ENCODE assay signal across 34 cellular contexts in the genomic region with DNA sequence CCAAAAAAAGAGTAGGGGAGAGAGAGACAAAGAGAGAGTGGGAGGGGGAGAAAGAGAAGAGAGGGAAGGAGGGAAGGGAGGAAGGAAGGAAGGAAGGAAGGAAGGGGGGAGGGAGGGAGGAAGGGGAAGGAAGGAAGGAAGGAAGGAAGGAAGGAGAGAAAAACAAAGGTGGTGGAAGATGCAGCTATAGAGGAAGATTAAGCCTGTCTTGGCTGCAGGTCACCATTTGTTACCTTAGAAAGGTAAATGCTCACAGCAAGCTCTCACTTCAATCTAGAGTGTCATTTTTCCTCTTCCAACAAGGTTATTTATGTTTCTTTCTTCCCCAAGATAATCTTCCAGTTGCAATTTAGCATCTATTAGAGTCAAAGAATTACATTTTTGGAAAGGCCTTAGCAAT.
"Had no signal": no experiment of that assay in that cellular context is flagged by ENCODE, and none has a peak within 500 bp of the region (broad histone marks: within the 10 kb centered on the region; RNA-seq: fewer than 3 reads in every experiment).

No MANE protein-coding gene starts in this region.

- H3K9me3 ChIP-seq: ascending aorta, body of pancreas, breast epithelium had no signal

- FAIRE-seq: astrocyte, bronchial epithelial cell had no signal

- H3K27ac ChIP-seq: adrenal gland, ascending aorta, body of pancreas, brain microvascular endothelial cell, breast epithelium, cardiac muscle cell had no signal

- H3K4me1 ChIP-seq: adrenal gland, body of pancreas, breast epithelium had no signal

- H3K27me3 ChIP-seq: adrenal gland, ascending aorta, body of pancreas, brain microvascular endothelial cell, breast epithelium, cardiac muscle cell had no signal

- ATAC-seq: activated naive CD4-positive, alpha-beta T cell treated with anti-CD3 and anti-CD28 coated beads, Interleukin-2, amount 50 U/mL, for 72 hours; activated naive CD8-positive, alpha-beta T cell treated with anti-CD3 and anti-CD28 coated beads, Interleukin-2, amount 50 U/mL, for 24 hours; activated T-cell treated with anti-CD3 and anti-CD28 coated beads, Interleukin-2, amount 50 U/mL, for 4 hours; activated T-cell treated with anti-CD3 and anti-CD28 coated beads, Interleukin-2, amount 50 U/mL, for 72 hours; activated T-helper 17 cell treated with anti-CD3 and anti-CD28 coated beads, Interleukin-2, amount 50 U/mL, for 72 hours; body of pancreas had no signal

- DNase-seq: activated effector memory CD4-positive, alpha-beta T cell treated with anti-CD3 and anti-CD28 coated beads, Interleukin-2, amount 50 U/mL, for 16 hours; activated effector memory CD4-positive, alpha-beta T cell treated with Interleukin-2 at 50 U/mL for 16 hours; activated gamma-delta T cell; activated gamma-delta T cell treated with Interleukin-2 at 50 U/mL for 16 hours; activated naive CD4-positive, alpha-beta T cell; activated naive CD4-positive, alpha-beta T cell treated with anti-CD3 and anti-CD28 coated beads for 36 hours; activated naive CD4-positive, alpha-beta T cell treated with anti-CD3 and anti-CD28 coated beads, Interleukin-2, amount 10 ng/mL, durations not matched to agents 7 days and 5 days; activated naive CD4-positive, alpha-beta T cell treated with anti-CD3 and anti-CD28 coated beads, Interleukin-2, amount 50 U/mL, for 16 hours; activated naive CD4-positive, alpha-beta T cell treated with Interleukin-2 at 50 U/mL for 16 hours; activated naive CD8-positive, alpha-beta T cell treated with anti-CD3 and anti-CD28 coated beads for 36 hours; activated naive CD8-positive, alpha-beta T cell treated with anti-CD3 and anti-CD28 coated beads, Interleukin-2, amount 10 ng/mL, durations not matched to agents 7 days and 5 days; activated naive CD8-positive, alpha-beta T cell treated with anti-CD3 and anti-CD28 coated beads, Interleukin-2, amount 50 U/mL, for 24 hours; activated T-cell treated with anti-CD3 and anti-CD28 coated beads, Interleukin-2, amount 50 U/mL, for 1 hour; activated T-cell treated with anti-CD3 and anti-CD28 coated beads, Interleukin-2, amount 50 U/mL, for 24 hours; activated T-cell treated with anti-CD3 and anti-CD28 coated beads, Interleukin-2, amount 50 U/mL, for 4 hours; activated T-cell treated with anti-CD3 and anti-CD28 coated beads, Interleukin-2, amount 50 U/mL, for 48 hours; activated T-cell treated with anti-CD3 and anti-CD28 coated beads, Interleukin-2, amount 50 U/mL, for 72 hours; adrenal gland; amniotic stem cell; amygdala; anterior cingulate cortex; aorta; body of pancreas; brain microvascular endothelial cell; caudate nucleus; central memory CD4-positive, alpha-beta T cell; cerebellar nuclear complex had no signal

- H3K4me3 ChIP-seq: adrenal gland, ascending aorta, body of pancreas, breast epithelium, cardiac muscle cell had no signal

- H3K36me3 ChIP-seq: adrenal gland, ascending aorta, brain microvascular endothelial cell, breast epithelium, cardiac muscle cell had no signal
